Comparison of ENCODE assay signal across 9 cellular contexts in genomic region chrX:50812995-50813842, GRCh38. TPM values are rescaled to one million over a fixed set of nuclear protein-coding genes. Genes with fewer than 3 reads are reported as not detected.
DNase-seq lines count a peak whose midpoint lies in the region; ATAC-seq and TF ChIP-seq lines count a peak whose summit lies in the region.
"Had no signal": no experiment of that assay in that cellular context is flagged by ENCODE, and none has a peak within 500 bp of the region (broad histone marks: within the 10 kb centered on the region; RNA-seq: fewer than 3 reads in every experiment).

No MANE protein-coding gene starts in this region.

- H3K4me1 ChIP-seq in ectodermal cell (ENCODE audit: control insufficient read depth, insufficient read depth, low read length) (peaks cover 4% of the 10 kb centered on the region), vagina (no peaks in the 10 kb centered on the region)

- TF ChIP-seq POLR2A in vagina (IDR thresholded peaks at IDR 0.05), result no peak

- CTCF ChIA-PET in activated naive CD4-positive, alpha-beta T cell treated with anti-CD3 and anti-CD28 coated beads for 36 hours (lab: Charles Lee), result interaction anchor here (0.6 kb wide), 1 partner anchor 930 kb away, joined by 3 read pairs; no protein-coding TSS in a partner anchor

- H3K4me3 ChIP-seq in ectodermal cell (ENCODE audit: insufficient read depth, low read depth, low read length) (peak overlapping the region; percentile 49), vagina (peak overlapping the region; percentile 38 to 53)

- 1% methylated on average over 58 to 59 of the region's 59 CpGs for WGBS in ectodermal cell, 2 experiments

- ATAC-seq in HG03097 (IDR thresholded peaks at IDR 0.05; ENCODE audit: low FRiP score, unreplicated experiment), result no peak
- ATAC-seq in GM18867 (IDR thresholded peaks at IDR 0.05; ENCODE audit: unreplicated experiment), result no peak

- H3K9me3 ChIP-seq in ectodermal cell (ENCODE audit: control insufficient read depth, low read length) (no peaks in the 10 kb centered on the region), vagina (no peaks in the 10 kb centered on the region)

- no peak overlapping the region for H3K27ac Mint-ChIP-seq in activated naive CD4-positive, alpha-beta T cell treated with anti-CD3 and anti-CD28 coated beads for 36 hours

- peaks cover 38% of the 10 kb centered on the region for H3K27me3 Mint-ChIP-seq in activated naive CD4-positive, alpha-beta T cell treated with anti-CD3 and anti-CD28 coated beads for 36 hours (ENCODE audit: low read depth)

- TF ChIP-seq CTCF in vagina (IDR thresholded peaks at IDR 0.05), result no peak

- H3K36me3 ChIP-seq in ectodermal cell (ENCODE audit: control insufficient read depth, insufficient read depth, low read length) (no peaks in the 10 kb centered on the region), vagina (no peaks in the 10 kb centered on the region)

- H3K4me3 Mint-ChIP-seq in activated naive CD4-positive, alpha-beta T cell treated with anti-CD3 and anti-CD28 coated beads for 36 hours, result peak overlapping the region; percentile 29

- H3K27ac ChIP-seq in ectodermal cell (ENCODE audit: insufficient read depth, low read depth, low read length, poor library complexity, severe bottlenecking) (no peak overlapping the region), vagina (peak overlapping the region; percentile 62)

- intact Hi-C loops in activated naive CD4-positive, alpha-beta T cell treated with anti-CD3 and anti-CD28 coated beads for 36 hours (cut with micrococcal nuclease), result no loop called here
- intact Hi-C loops in vagina (cut with DNase I), result no loop called here

- DNase-seq in activated naive CD4-positive, alpha-beta T cell treated with anti-CD3 and anti-CD28 coated beads for 36 hours, result peak; percentile 6
- DNase-seq in activated naive CD4-positive, alpha-beta T cell treated with Interleukin-2 at 50 U/mL for 16 hours, result no peak
- DNase-seq in lung microvascular endothelial cell (ENCODE audit: low read depth in 2 of 2) (peak; percentile 43 to 65), vagina (ENCODE audit: extremely low spot score in 2 of 2) (no peak), occipital lobe (lab: John Stamatoyannopoulos, UW) (no peak)

- no peaks in the 10 kb centered on the region for H3K36me3 Mint-ChIP-seq in activated naive CD4-positive, alpha-beta T cell treated with anti-CD3 and anti-CD28 coated beads for 36 hours (ENCODE audit: low read depth)

- H3K4me1 Mint-ChIP-seq in activated naive CD4-positive, alpha-beta T cell treated with anti-CD3 and anti-CD28 coated beads for 36 hours (ENCODE audit: low read depth), result peaks cover 7% of the 10 kb centered on the region

- H3K27me3 ChIP-seq in ectodermal cell (ENCODE audit: control insufficient read depth, insufficient read depth, low read length, poor library complexity, severe bottlenecking), result peaks cover 6% of the 10 kb centered on the region
- H3K27me3 ChIP-seq in vagina, result no peaks in the 10 kb centered on the region

- H3K9me3 Mint-ChIP-seq in activated naive CD4-positive, alpha-beta T cell treated with anti-CD3 and anti-CD28 coated beads for 36 hours, result no peaks in the 10 kb centered on the region

RNA-seq across cellular contexts. Expression of gene SHROOM4, which starts 0.8 kb away (rescaled TPM):
- total RNA-seq in activated naive CD4-positive, alpha-beta T cell treated with anti-CD3 and anti-CD28 coated beads for 36 hours, result not detected
- 2.2 TPM for polyA plus RNA-seq in ectodermal cell (2013, experiment 1 of 4)
- 2.2 TPM for polyA plus RNA-seq in ectodermal cell (2013, experiment 2 of 4)
- 2.1 TPM for polyA plus RNA-seq in ectodermal cell (2013, experiment 3 of 4)
- polyA plus RNA-seq in ectodermal cell (2013, experiment 4 of 4), result 1.9 TPM
- total RNA-seq in lung microvascular endothelial cell (22.9 and 27.6 TPM in 2 replicates), vagina (10.1 TPM), occipital lobe (1.7 TPM)
- total RNA-seq: activated CD8-positive, alpha-beta memory T cell treated with anti-CD3 and anti-CD28 coated beads for 36 hours had no signal

Comparison
In these comparisons a context has a peak if more than half of its experiments do, and no peak if none do; other contexts are left out.
1. DNase-seq: peak in activated naive CD4-positive, alpha-beta T cell treated with anti-CD3 and anti-CD28 coated beads for 36 hours (single experiment) and lung microvascular endothelial cell (2 of 2); none in activated naive CD4-positive, alpha-beta T cell treated with Interleukin-2 at 50 U/mL for 16 hours (single experiment), vagina (0 of 2) and occipital lobe (single experiment).